In genomic region chr1:40383095-40383487, GRCh38 we compare ENCODE assay signal across 1 cellular context.
TF ChIP-seq lines count a peak whose summit lies in the region.

No MANE protein-coding gene starts in this region.

TF ChIP-seq in K562, 482 proteins besides CTCF, POLR2A, EP300 and RAD21 (continued from another document and continues in another):
- no peak for TF ChIP-seq HNRNPUL1 (IDR thresholded peaks at IDR 0.05; ENCODE audit: low read length)
- TF ChIP-seq BMI1 (IDR thresholded peaks at IDR 0.05; ENCODE audit: low read length), result no peak
- TF ChIP-seq ZBED1 (IDR thresholded peaks at IDR 0.05), result no peak
- no peak; the same call in 1 of the 2 replicates for TF ChIP-seq ETS1 (conservative IDR thresholded peaks at IDR 0.05; ENCODE audit: control insufficient read depth, low read depth, low read length)
- TF ChIP-seq RUNX1 (IDR thresholded peaks at IDR 0.05; ENCODE audit: low read depth), result no peak
- no peak for TF ChIP-seq ZBTB9 (CRISPR knock-in tag; IDR thresholded peaks at IDR 0.05)
- no peak for TF ChIP-seq RBM14 (IDR thresholded peaks at IDR 0.05; ENCODE audit: borderline replicate concordance, insufficient read depth, low read depth, low read length)
- TF ChIP-seq FOS (IDR thresholded peaks at IDR 0.05; ENCODE audit: extremely low read depth, insufficient read length), result no peak
- TF ChIP-seq SMC3 (conservative IDR thresholded peaks at IDR 0.05; ENCODE audit: insufficient read depth, low read depth, low read length), result no peak
- TF ChIP-seq CREB1 (IDR thresholded peaks at IDR 0.05), result no peak
- TF ChIP-seq CREB1 (CRISPR knock-in tag; IDR thresholded peaks at IDR 0.05), result peak; percentile 14; the same call in 1 of the 2 replicates
- no peak for TF ChIP-seq NR2F6 (CRISPR knock-in tag; IDR thresholded peaks at IDR 0.05)
- TF ChIP-seq LARP7 (IDR thresholded peaks at IDR 0.05), result no peak
- TF ChIP-seq MLX (CRISPR knock-in tag; conservative IDR thresholded peaks at IDR 0.05), result no peak
- no peak for TF ChIP-seq ZNF436 (CRISPR knock-in tag; IDR thresholded peaks at IDR 0.05)
- no peak for TF ChIP-seq GTF2F1 (IDR thresholded peaks at IDR 0.05; ENCODE audit: low read depth, low read length)
- no peak; the same call in 1 of the 2 replicates for TF ChIP-seq POLR2AphosphoS5 (IDR thresholded peaks at IDR 0.05; ENCODE audit: control insufficient read depth, insufficient read depth, low read depth, low read length)
- TF ChIP-seq SRSF7 (optimal IDR thresholded peaks at IDR 0.05; ENCODE audit: low read depth, low read length), result no peak
- TF ChIP-seq GATAD2B (IDR thresholded peaks at IDR 0.05; ENCODE audit: borderline replicate concordance), result no peak
- no peak for TF ChIP-seq MAX (CRISPR knock-in tag; IDR thresholded peaks at IDR 0.05)
- no peak for TF ChIP-seq TAF9B (IDR thresholded peaks at IDR 0.05; ENCODE audit: partially characterized antibody)
- TF ChIP-seq TRIM25 (IDR thresholded peaks at IDR 0.05; ENCODE audit: borderline replicate concordance), result no peak
- TF ChIP-seq ZNF354B (CRISPR knock-in tag; IDR thresholded peaks at IDR 0.05), result no peak
- TF ChIP-seq ZFP1 (CRISPR knock-in tag; IDR thresholded peaks at IDR 0.05), result no peak
- TF ChIP-seq CTBP1 (IDR thresholded peaks at IDR 0.05; ENCODE audit: borderline replicate concordance), result peak; percentile 55
- TF ChIP-seq WHSC1 (IDR thresholded peaks at IDR 0.05; ENCODE audit: low read length), result no peak
- TF ChIP-seq CUX1 (CRISPR knock-in tag; IDR thresholded peaks at IDR 0.05), result no peak; the same call in 1 of the 2 replicates
- no peak for TF ChIP-seq PRMT5 (CRISPR knock-in tag; IDR thresholded peaks at IDR 0.05)
- TF ChIP-seq GABPA (tag; conservative IDR thresholded peaks at IDR 0.05; ENCODE audit: low read depth), result no peak
- no peak for TF ChIP-seq ZNF224 (CRISPR knock-in tag; IDR thresholded peaks at IDR 0.05)
- no peak for TF ChIP-seq ZNF507 (tag; conservative IDR thresholded peaks at IDR 0.05)
- no peak for TF ChIP-seq RNF2 (IDR thresholded peaks at IDR 0.05)
- no peak for TF ChIP-seq KLF10 (CRISPR knock-in tag; IDR thresholded peaks at IDR 0.05)
- TF ChIP-seq NFE2L1 (tag; IDR thresholded peaks at IDR 0.05; ENCODE audit: borderline replicate concordance, low read depth), result no peak
- TF ChIP-seq USF1 (CRISPR knock-in tag; IDR thresholded peaks at IDR 0.05), result no peak
- TF ChIP-seq TFAM (CRISPR knock-in tag; conservative IDR thresholded peaks at IDR 0.05), result no peak
- TF ChIP-seq PHB2 (IDR thresholded peaks at IDR 0.05; ENCODE audit: low read depth), result no peak
- TF ChIP-seq POLR2B (IDR thresholded peaks at IDR 0.05; ENCODE audit: low read depth, partially characterized antibody), result no peak
- TF ChIP-seq ZBTB2 (IDR thresholded peaks at IDR 0.05), result no peak
- TF ChIP-seq CHCHD3 (CRISPR knock-in tag; IDR thresholded peaks at IDR 0.05), result no peak
- TF ChIP-seq RERE (CRISPR knock-in tag; IDR thresholded peaks at IDR 0.05; ENCODE audit: borderline replicate concordance), result no peak
- TF ChIP-seq THAP7 (CRISPR knock-in tag; IDR thresholded peaks at IDR 0.05), result no peak
- no peak for TF ChIP-seq ZNF146 (CRISPR knock-in tag; IDR thresholded peaks at IDR 0.05; ENCODE audit: unreplicated experiment)
- TF ChIP-seq FOXK1 (CRISPR knock-in tag; IDR thresholded peaks at IDR 0.05; ENCODE audit: borderline replicate concordance), result no peak; the same call in 1 of the 2 replicates
- no peak for TF ChIP-seq RFX7 (CRISPR knock-in tag; IDR thresholded peaks at IDR 0.05)
- TF ChIP-seq ZNF696 (CRISPR knock-in tag; conservative IDR thresholded peaks at IDR 0.05), result no peak
- peak; percentile 89 for TF ChIP-seq HCFC1 (IDR thresholded peaks at IDR 0.05; ENCODE audit: low read depth, low read length)
- TF ChIP-seq SMARCA4 (IDR thresholded peaks at IDR 0.05), result no peak
- TF ChIP-seq HSF4 (CRISPR knock-in tag; IDR thresholded peaks at IDR 0.05; ENCODE audit: borderline replicate concordance), result no peak
- TF ChIP-seq YY1 (IDR thresholded peaks at IDR 0.05; ENCODE audit: borderline replicate concordance in 1 of 3, control insufficient read depth in 1 of 3, extremely low read depth in 1 of 3, insufficient read depth in 3 of 3, insufficient read length in 1 of 3, insufficient replicate concordance in 2 of 3, low read depth in 1 of 3, low read length in 2 of 3), result peak in 1 of 3 experiments; percentile 11
- TF ChIP-seq U2AF2 (optimal IDR thresholded peaks at IDR 0.05; ENCODE audit: low read depth, low read length), result no peak
